In the genomic region with DNA sequence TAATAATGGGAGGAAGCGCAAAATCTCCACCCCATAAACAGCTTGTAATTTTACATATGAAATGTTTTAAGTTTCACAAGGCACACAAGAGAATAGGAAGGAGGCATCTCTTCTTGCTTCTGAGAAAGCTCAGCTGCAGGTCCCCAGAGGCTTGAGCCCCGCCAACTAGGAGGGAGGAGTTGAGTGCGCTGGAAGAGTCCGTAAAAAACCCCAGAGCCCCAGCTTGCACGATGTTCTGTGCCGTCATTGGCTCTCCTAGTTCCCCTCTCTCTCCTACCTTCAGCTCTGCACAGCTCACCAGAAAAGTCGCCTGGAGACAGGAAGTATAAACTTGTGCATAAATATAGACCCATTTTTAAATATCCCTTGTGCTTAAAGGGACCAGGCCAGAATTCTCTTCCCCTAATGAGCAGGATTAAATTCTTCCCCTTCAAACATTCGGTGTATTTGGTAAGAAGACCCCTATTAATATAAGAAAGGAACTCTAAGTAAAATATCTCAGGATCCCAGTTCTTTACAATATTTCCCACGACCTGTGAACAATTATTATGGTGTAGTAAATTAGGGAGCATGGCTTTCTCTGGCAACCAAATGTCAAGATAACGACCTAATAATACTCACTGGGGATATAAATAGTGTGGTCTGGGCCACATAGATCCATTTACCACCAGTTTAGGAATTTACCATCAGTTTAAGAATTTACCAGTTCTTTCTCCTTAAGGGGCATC, we compare ENCODE assay signal across 8 cellular contexts. TPM values are rescaled to one million over a fixed set of nuclear protein-coding genes. Genes with fewer than 3 reads are reported as not detected.
DNase-seq lines count a peak whose midpoint lies in the region; ATAC-seq, FAIRE-seq and TF ChIP-seq lines count a peak whose summit lies in the region.

No MANE protein-coding gene starts in this region.

- FAIRE-seq in HepG2 (lab: Jason Lieb, UNC) (no peak), GM12878 (lab: Jason Lieb, UNC) (peak; percentile 99)

- H3K9ac ChIP-seq in liver (ENCODE audit: low read depth in 1 of 2, low read length in 2 of 2) (no peak overlapping the region), HepG2 (ENCODE audit: insufficient read depth, low read depth, low read length) (no peak overlapping the region), GM12878 (ENCODE audit: control insufficient read depth, insufficient read depth, low read length) (peak overlapping the region; percentile 73)

- TF ChIP-seq POLR2A in HepG2 (IDR thresholded peaks at IDR 0.05; ENCODE audit: insufficient read depth in 1 of 2, low read depth in 2 of 2, low read length in 2 of 2) = no peak
- TF ChIP-seq POLR2A in GM12878 (IDR thresholded peaks at IDR 0.05; ENCODE audit: low read depth, low read length) = no peak
- TF ChIP-seq POLR2A in lower leg skin (IDR thresholded peaks at IDR 0.05) = no peak

- H3K36me3 ChIP-seq in liver (ENCODE audit: control insufficient read depth in 4 of 4, insufficient read depth in 3 of 4, low read depth in 1 of 4, low read length in 3 of 4) (peaks cover 0 to 5% (median 2%) of the 10 kb centered on the region in 4 donors), HepG2 (replicated peaks in 1 of 2; ENCODE audit: control insufficient read depth in 1 of 2, insufficient read depth in 2 of 2, low read length in 2 of 2) (peaks cover 0 to 8% of the 10 kb centered on the region in 2 experiments; a peak in 1 of 5 replicates), GM12878 (ENCODE audit: control insufficient read depth in 2 of 2, insufficient read depth in 2 of 2, low read length in 1 of 2) (peaks cover 0 to 3% of the 10 kb centered on the region in 2 experiments; a peak in 2 of 4 replicates)

- WGBS in liver = 58% methylated on average over 10 of the region's 10 CpGs
- WGBS in HepG2 (ENCODE audit: low lambda C conversion rate) = 78% methylated on average over 10 of the region's 10 CpGs
- under 1% methylated on average over 10 of the region's 10 CpGs for WGBS in GM12878 (ENCODE audit: insufficient coverage, insufficient replicate concordance, low lambda C conversion rate, missing lambda C conversion rate)
- 15 to 19% methylated on average over 10 of the region's 10 CpGs for WGBS in lower leg skin, 2 donors

- peak in 1 of 2 donors; percentile 5 for TF ChIP-seq RAD21 in liver (IDR thresholded peaks at IDR 0.05)
- TF ChIP-seq RAD21 in HepG2 (CRISPR knock-in tag; IDR thresholded peaks at IDR 0.05) = no peak
- TF ChIP-seq RAD21 in GM12878 (IDR thresholded peaks at IDR 0.05; ENCODE audit: insufficient read depth, low read depth, low read length) = no peak

- H3K4me1 ChIP-seq in liver (ENCODE audit: control insufficient read depth in 4 of 4, insufficient read depth in 4 of 4, low read length in 3 of 4) (peaks cover 7 to 38% (median 30%) of the 10 kb centered on the region in 4 donors), HepG2 (ENCODE audit: insufficient read depth, low read length) (peaks cover 65% of the 10 kb centered on the region), GM12878 (ENCODE audit: control insufficient read depth, insufficient read depth, low read length) (peaks cover 29% of the 10 kb centered on the region)

- no peak for DNase-seq in HepG2 (ENCODE audit: low spot score)
- DNase-seq in T-helper 1 cell = peak; percentile 59 to 87 (median 74)
- peak; percentile 98 for DNase-seq in GM12878 (ENCODE audit: low read depth, low spot score)
- peak; percentile 70 to 94 for DNase-seq in lower leg skin (ENCODE audit: low spot score in 2 of 2)
- DNase-seq in stimulated activated CD8-positive, alpha-beta memory T cell treated with anti-CD3 and anti-CD28 coated beads, Interleukin-4, amount 100 ng/mL, for 24 hours (ENCODE audit: low read depth) = peak; percentile 60
- no peak for DNase-seq in NCI-H1930 (lab: John Stamatoyannopoulos, UW)

- TF ChIP-seq EP300 in HepG2 (IDR thresholded peaks at IDR 0.05; ENCODE audit: low read depth in 2 of 2, low read length in 2 of 2) (no peak), HepG2 (CRISPR knock-in tag; IDR thresholded peaks at IDR 0.05; ENCODE audit: borderline replicate concordance) (no peak), GM12878 (IDR thresholded peaks at IDR 0.05; ENCODE audit: borderline replicate concordance in 1 of 2, control insufficient read depth in 1 of 2, low read depth in 2 of 2, low read length in 2 of 2) (peak; percentile 12 to 13; a peak in 1 of 4 replicates)

- H3K27me3 ChIP-seq in liver (ENCODE audit: control insufficient read depth in 4 of 4, insufficient read depth in 4 of 4, low read length in 3 of 4) (no peaks in the 10 kb centered on the region), HepG2 (ENCODE audit: control insufficient read depth in 1 of 2, insufficient read depth in 2 of 2, low read length in 2 of 2) (no peaks in the 10 kb centered on the region), GM12878 (replicated peaks in 1 of 2; ENCODE audit: control insufficient read depth in 2 of 2, insufficient read depth in 2 of 2, low read length in 1 of 2) (no peaks in the 10 kb centered on the region)

- in situ Hi-C loops in HepG2 (cut with HindIII; ENCODE audit: extremely low pct_ligation_motif_present, low pct_unique_long_range_greater_than_20kb) (no loop called here), GM12878 (cut with MboI) (no loop called here)

- H3K27ac ChIP-seq in liver (ENCODE audit: low read depth in 1 of 2, low read length in 2 of 2) (peak overlapping the region; percentile 9 to 32), HepG2 (ENCODE audit: extremely low read length, insufficient read depth, low read length) (no peak overlapping the region), GM12878 (ENCODE audit: control insufficient read depth, insufficient read depth) (peak overlapping the region; percentile 97)

- CTCF ChIA-PET in HepG2 (lab: Yijun Ruan, JAX; ENCODE audit: low intra/inter-chr PET ratio, low total read pairs) = no interaction called here
- CTCF ChIA-PET in GM12878 (lab: Yijun Ruan, JAX) = interaction anchor here (0.7 to 6.0 kb wide), 21 partner anchors 9 to 164 kb away, joined by 3 to 57 read pairs (median 5); a partner anchor contains a TSS

- SMC1A ChIA-PET in GM12878 (lab: Charles Lee; ENCODE audit: uncharacterized antibody, unreplicated experiment) = interaction anchor here (0.8 to 10.4 kb wide), 26 partner anchors 11 to 1115 kb away, joined by 3 to 217 read pairs (median 6); a partner anchor contains a TSS

- RAD21 ChIA-PET in GM12878 (lab: Charles Lee; ENCODE audit: unreplicated experiment) = interaction anchor here (1.0 to 6.9 kb wide), 22 partner anchors 9 to 162 kb away, joined by 3 to 149 read pairs (median 8); a partner anchor contains a TSS

- H2AFZ ChIP-seq in HepG2 (ENCODE audit: low read length) (no peak overlapping the region), GM12878 (ENCODE audit: control insufficient read depth, low read depth, low read length) (peak overlapping the region; percentile 79)

- POLR2A ChIA-PET in HepG2 (lab: Yijun Ruan, JAX) (interaction anchor here (10.9 kb wide), 1 partner anchor 14 kb away, joined by 98 read pairs; a partner anchor contains a TSS), GM12878 (lab: Charles Lee) (interaction anchor here (0.6 to 5.1 kb wide), 15 partner anchors 12 to 166 kb away, joined by 3 to 153 read pairs (median 4); a partner anchor contains a TSS)

- BruUV-seq in HepG2 (replicated peaks; lab: Mats Ljungman, UMichigan) (no TSS peak), GM12878 (replicated peaks; lab: Mats Ljungman, UMichigan) (TSS peak; percentile 81)

- H3K79me2 ChIP-seq in HepG2 (ENCODE audit: insufficient read depth, low read length) (no peaks in the 10 kb centered on the region), GM12878 (ENCODE audit: control insufficient read depth, insufficient read depth, low read length) (no peaks in the 10 kb centered on the region; the same call in 1 of the 2 replicates)

- H3K4me3 ChIP-seq in liver (ENCODE audit: low read depth in 1 of 3, low read length in 3 of 3) = no peak overlapping the region
- no peak overlapping the region for H3K4me3 ChIP-seq in HepG2 (replicated peaks in 1 of 3; ENCODE audit: insufficient read depth in 1 of 3, low read depth in 2 of 3, low read length in 3 of 3)
- H3K4me3 ChIP-seq in GM12878 = peak overlapping the region; percentile 36; the same call in 1 of the 2 replicates
- H3K4me3 ChIP-seq in lower leg skin (ENCODE audit: low read depth, poor library complexity, severe bottlenecking) = no peak overlapping the region

- H3K9me3 ChIP-seq in liver (ENCODE audit: control insufficient read depth in 4 of 4, low read length in 3 of 4) = no peaks in the 10 kb centered on the region
- no peaks in the 10 kb centered on the region for H3K9me3 ChIP-seq in HepG2 (ENCODE audit: low read length)
- H3K9me3 ChIP-seq in GM12878 (replicated peaks; ENCODE audit: control insufficient read depth, insufficient read depth, low read length) = no peaks in the 10 kb centered on the region; the same call in 2 of the 3 replicates

- intact Hi-C loops in HepG2 (cut with micrococcal nuclease; ENCODE audit: unreplicated experiment) (no loop called here), GM12878 (cut with micrococcal nuclease; ENCODE audit: unreplicated experiment) (loop anchor here (1.0 kb wide), 1 partner anchor 25 kb away; no protein-coding TSS in a partner anchor), lower leg skin (cut with DNase I; ENCODE audit: low total_unique reads) (no loop called here)

- no peak overlapping the region for H3K4me2 ChIP-seq in HepG2 (ENCODE audit: low read depth, low read length)
- peak overlapping the region; percentile 88 for H3K4me2 ChIP-seq in GM12878 (ENCODE audit: control insufficient read depth, insufficient read depth)

- TF ChIP-seq CTCF in liver (IDR thresholded peaks at IDR 0.05; ENCODE audit: low read depth, low read length, missing input control) (no peak), HepG2 (CRISPR knock-in tag; IDR thresholded peaks at IDR 0.05) (no peak), GM12878 (IDR thresholded peaks at IDR 0.05 in 2 of 3, conservative IDR thresholded peaks at IDR 0.05 in 1 of 3; ENCODE audit: control insufficient read depth in 2 of 3, extremely low read depth in 1 of 3, insufficient read depth in 1 of 3, low read depth in 3 of 3, low read length in 3 of 3) (no peak), lower leg skin (IDR thresholded peaks at IDR 0.05) (no peak)

- no peak for ATAC-seq in HepG2
- ATAC-seq in HG03097 (IDR thresholded peaks at IDR 0.05; ENCODE audit: low FRiP score, unreplicated experiment) = peak; percentile 99
- ATAC-seq in GM12878 = peak; percentile 100

- H4K20me1 ChIP-seq in HepG2 (ENCODE audit: insufficient read depth, low read length) (no peaks in the 10 kb centered on the region), GM12878 (ENCODE audit: control insufficient read depth, insufficient read depth) (no peaks in the 10 kb centered on the region)

RNA-seq across cellular contexts. Expression of a gene that starts 13.7 kb away (rescaled TPM):
- total RNA-seq in liver = 10 to 100 TPM; 48.2 to 61.8 TPM
- 100 to 1,000 TPM; 152 to 187 TPM for polyA plus RNA-seq in liver
- 63.8 and 71.9 TPM in 2 replicates for total RNA-seq in HepG2 (2016; rRNA removed; fragmentation: Illumina TruSeq; extraction: Trizol)
- 27.6 and 30.6 TPM in 2 replicates for total RNA-seq in HepG2 (2016; cell fraction: cytosol; rRNA removed; fragmentation: Illumina TruSeq; extraction: Trizol; ENCODE audit: low read depth)
- total RNA-seq in HepG2 (2016; cell fraction: insoluble cytoplasmic fraction; rRNA removed; fragmentation: Illumina TruSeq; extraction: Trizol) = 64.8 and 79.1 TPM in 2 replicates
- total RNA-seq in HepG2 (2016; cell fraction: membrane; rRNA removed; fragmentation: Illumina TruSeq; extraction: Trizol) = 27.3 and 28.0 TPM in 2 replicates
- total RNA-seq in HepG2 (2016; cell fraction: nucleus; rRNA removed; fragmentation: Illumina TruSeq; extraction: Trizol) = 27.2 and 28.1 TPM in 2 replicates
- polyA plus RNA-seq in HepG2 (2011; rRNA removed) = 499 and 615 TPM in 2 replicates
- 393 and 503 TPM in 2 replicates for polyA plus RNA-seq in HepG2 (2011; cell fraction: cytosol; rRNA removed)
- polyA plus RNA-seq in HepG2 (2011; cell fraction: nucleus; rRNA removed) = 87.8 and 90.3 TPM in 2 replicates
- 244 and 269 TPM in 2 replicates for polyA plus RNA-seq in HepG2 (2012)
- 25.5 and 30.2 TPM in 2 replicates for polyA plus RNA-seq in HepG2 (2016; cell fraction: cytosol; fragmentation: Illumina TruSeq; extraction: Trizol; ENCODE audit: low read depth)
- polyA plus RNA-seq in HepG2 (2016; cell fraction: insoluble cytoplasmic fraction; fragmentation: Illumina TruSeq; extraction: Trizol; ENCODE audit: low read depth) = 107 and 117 TPM in 2 replicates
- 23.9 and 28.1 TPM in 2 replicates for polyA plus RNA-seq in HepG2 (2016; cell fraction: membrane; fragmentation: Illumina TruSeq; extraction: Trizol; ENCODE audit: low read depth)
- polyA plus RNA-seq in HepG2 (2016; cell fraction: nucleus; fragmentation: Illumina TruSeq; extraction: Trizol; ENCODE audit: insufficient read depth, low read depth) = 59.6 and 62.5 TPM in 2 replicates
- polyA minus RNA-seq in HepG2 (2011; rRNA and poly(A)+ RNA removed; ENCODE audit: low replicate concordance) = 44.3 and 186 TPM in 2 replicates
- 49.7 and 65.5 TPM in 2 replicates for polyA minus RNA-seq in HepG2 (2011; cell fraction: cytosol; rRNA and poly(A)+ RNA removed)
- 62.3 and 93.9 TPM in 2 replicates for polyA minus RNA-seq in HepG2 (2011; cell fraction: nucleus; rRNA and poly(A)+ RNA removed)
- 41.5 and 42.2 TPM in 2 replicates for total RNA-seq in GM12878 (2013; cell fraction: nucleolus; rRNA removed)
- total RNA-seq in GM12878 (2014; rRNA removed) = 103 and 127 TPM in 2 replicates
- 63.0 and 66.7 TPM in 2 replicates for total RNA-seq in GM12878 (2014; rRNA removed; fragmentation: Illumina TruSeq; extraction: Trizol)
- total RNA-seq in GM12878 (2021) = 80.0 and 80.2 TPM in 2 replicates
- polyA plus RNA-seq in GM12878 (2011; ENCODE audit: low read depth) = 58.0 TPM
- polyA plus RNA-seq in GM12878 (2011; rRNA removed) = 188 and 194 TPM in 2 replicates
- 89.8 and 172 TPM in 2 replicates for polyA plus RNA-seq in GM12878 (2011; cell fraction: cytosol; rRNA removed)
- polyA plus RNA-seq in GM12878 (2011; cell fraction: nucleus; rRNA removed) = 74.7 and 110 TPM in 2 replicates
- 135 and 145 TPM in 2 replicates for polyA plus RNA-seq in GM12878 (2012)
- polyA plus RNA-seq in GM12878 (2014; fragmentation: Illumina TruSeq; extraction: Trizol) = 130 and 179 TPM in 2 replicates
- 100 to 1,000 TPM; 311 to 366 TPM for polyA plus RNA-seq in GM12878 (2014; fragmentation: Nextera tagmentation; extraction: Ambion mirVana)
- 195 and 236 TPM in 2 replicates for polyA plus RNA-seq in GM12878 (2014; rRNA removed)
- polyA plus RNA-seq in GM12878 (2016; fragmentation: Nextera tagmentation; extraction: Ambion mirVana) = 100 to 1,000 TPM; 185 to 187 TPM
- 69.4 and 81.1 TPM in 2 replicates for polyA minus RNA-seq in GM12878 (2011; rRNA and poly(A)+ RNA removed)
- polyA minus RNA-seq in GM12878 (2011; cell fraction: cytosol; rRNA and poly(A)+ RNA removed) = 9.3 and 12.3 TPM in 2 replicates
- 41.7 and 62.0 TPM in 2 replicates for polyA minus RNA-seq in GM12878 (2011; cell fraction: nucleus; rRNA and poly(A)+ RNA removed)
- 100 to 1,000 TPM in 2 of 4 donors, 10 to 100 TPM in 2; 67.9 to 136 (median 105) TPM for total RNA-seq in lower leg skin

Comparison
In these comparisons a context has a peak if more than half of its experiments do, and no peak if none do; other contexts are left out.
1. DNase-seq: peak in T-helper 1 cell (5 of 5), GM12878 (single experiment), lower leg skin (2 of 2) and stimulated activated CD8-positive, alpha-beta memory T cell treated with anti-CD3 and anti-CD28 coated beads, Interleukin-4, amount 100 ng/mL, for 24 hours (single experiment); none in HepG2 (single experiment) and NCI-H1930 (0 of 2).